In genomic region chr3:8623741-8624140, GRCh38 we compare ENCODE assay signal across 18 cellular contexts. TPM values are rescaled to one million over a fixed set of nuclear protein-coding genes. Genes with fewer than 3 reads are reported as not detected.
"Had no signal": no experiment of that assay in that cellular context is flagged by ENCODE, and none has a peak within 500 bp of the region (broad histone marks: within the 10 kb centered on the region; RNA-seq: fewer than 3 reads in every experiment).

No MANE protein-coding gene starts in this region.

- H3K4me2 ChIP-seq: hepatocyte had no signal

- DNase-seq: activated B cell treated with CpG ODN at 0.5 μM for 24 hours; activated CD4-positive, alpha-beta memory T cell treated with anti-CD3 and anti-CD28 coated beads, Interleukin-2, amount 10 ng/mL, durations not matched to agents 7 days and 5 days; activated CD4-positive, alpha-beta T cell treated with anti-CD3 and anti-CD28 coated beads for 4 hours; activated CD8-positive, alpha-beta memory T cell treated with anti-CD3 and anti-CD28 coated beads, Interleukin-2, amount 10 ng/mL, durations not matched to agents 7 days and 5 days; activated naive CD4-positive, alpha-beta T cell treated with Interleukin-2 at 50 U/mL for 16 hours; activated naive CD8-positive, alpha-beta T cell treated with anti-CD3 and anti-CD28 coated beads, Interleukin-2, amount 10 ng/mL, durations not matched to agents 7 days and 5 days; colonic mucosa; foreskin keratinocyte; left colon; lower lobe of right lung; stimulated activated naive B cell treated with anti-CD40 and anti-IgM and Interleukin-4, amounts not matched to agents 10 μg/mL and 1 μg/mL and 100 μg/mL, for 72 hours had no signal

- H3K27ac Mint-ChIP-seq: activated B cell treated with CpG ODN at 0.5 μM for 24 hours; activated CD4-positive, alpha-beta memory T cell treated with anti-CD3 and anti-CD28 coated beads, Interleukin-2, amount 10 ng/mL, durations not matched to agents 7 days and 5 days; activated CD8-positive, alpha-beta memory T cell treated with anti-CD3 and anti-CD28 coated beads, Interleukin-2, amount 10 ng/mL, durations not matched to agents 7 days and 5 days had no signal

- H2AFZ ChIP-seq: hepatocyte had no signal

- H3K9me3 Mint-ChIP-seq: activated B cell treated with CpG ODN at 0.5 μM for 24 hours; activated CD4-positive, alpha-beta memory T cell treated with anti-CD3 and anti-CD28 coated beads, Interleukin-2, amount 10 ng/mL, durations not matched to agents 7 days and 5 days; activated naive CD8-positive, alpha-beta T cell treated with anti-CD3 and anti-CD28 coated beads, Interleukin-2, amount 10 ng/mL, durations not matched to agents 7 days and 5 days had no signal

- H3K4me1 ChIP-seq: body of pancreas, colonic mucosa had no signal

- H3K27ac ChIP-seq: body of pancreas, colonic mucosa, epithelial cell of prostate, hepatocyte, lower lobe of right lung, thoracic aorta had no signal

- H3K36me3 Mint-ChIP-seq: activated CD8-positive, alpha-beta memory T cell treated with anti-CD3 and anti-CD28 coated beads, Interleukin-2, amount 10 ng/mL, durations not matched to agents 7 days and 5 days; activated naive CD8-positive, alpha-beta T cell treated with anti-CD3 and anti-CD28 coated beads, Interleukin-2, amount 10 ng/mL, durations not matched to agents 7 days and 5 days had no signal

- H3K9me3 ChIP-seq: colonic mucosa, lower lobe of right lung, thoracic aorta had no signal

- H3K79me2 ChIP-seq: hepatocyte had no signal

- H3K27me3 ChIP-seq: body of pancreas, colonic mucosa, foreskin keratinocyte, hepatocyte had no signal

- ATAC-seq: activated CD8-positive, alpha-beta memory T cell treated with anti-CD3 and anti-CD28 coated beads, Interleukin-2, amount 10 ng/mL, durations not matched to agents 7 days and 5 days; body of pancreas had no signal

- H3K4me3 ChIP-seq: body of pancreas, colonic mucosa, hepatocyte, lower lobe of right lung, thoracic aorta had no signal

- H3K4me3 Mint-ChIP-seq: activated B cell treated with CpG ODN at 0.5 μM for 24 hours; activated CD4-positive, alpha-beta memory T cell treated with anti-CD3 and anti-CD28 coated beads, Interleukin-2, amount 10 ng/mL, durations not matched to agents 7 days and 5 days; activated CD8-positive, alpha-beta memory T cell treated with anti-CD3 and anti-CD28 coated beads, Interleukin-2, amount 10 ng/mL, durations not matched to agents 7 days and 5 days; endodermal cell had no signal

- H3K36me3 ChIP-seq: colonic mucosa, lower lobe of right lung, thoracic aorta had no signal

RNA-seq across cellular contexts. Expression of gene SSUH2, which starts 20.9 kb away (rescaled TPM):
- total RNA-seq: activated B cell treated with CpG ODN at 0.5 μM for 24 hours; activated CD4-positive, alpha-beta memory T cell treated with anti-CD3 and anti-CD28 coated beads, Interleukin-2, amount 10 ng/mL, durations not matched to agents 7 days and 5 days; activated naive CD8-positive, alpha-beta T cell treated with anti-CD3 and anti-CD28 coated beads, Interleukin-2, amount 10 ng/mL, durations not matched to agents 7 days and 5 days; fibroblast of lung; lower lobe of right lung; osteocyte had no signal
